ENCODE assay signal across 23 cellular contexts in the genomic region with DNA sequence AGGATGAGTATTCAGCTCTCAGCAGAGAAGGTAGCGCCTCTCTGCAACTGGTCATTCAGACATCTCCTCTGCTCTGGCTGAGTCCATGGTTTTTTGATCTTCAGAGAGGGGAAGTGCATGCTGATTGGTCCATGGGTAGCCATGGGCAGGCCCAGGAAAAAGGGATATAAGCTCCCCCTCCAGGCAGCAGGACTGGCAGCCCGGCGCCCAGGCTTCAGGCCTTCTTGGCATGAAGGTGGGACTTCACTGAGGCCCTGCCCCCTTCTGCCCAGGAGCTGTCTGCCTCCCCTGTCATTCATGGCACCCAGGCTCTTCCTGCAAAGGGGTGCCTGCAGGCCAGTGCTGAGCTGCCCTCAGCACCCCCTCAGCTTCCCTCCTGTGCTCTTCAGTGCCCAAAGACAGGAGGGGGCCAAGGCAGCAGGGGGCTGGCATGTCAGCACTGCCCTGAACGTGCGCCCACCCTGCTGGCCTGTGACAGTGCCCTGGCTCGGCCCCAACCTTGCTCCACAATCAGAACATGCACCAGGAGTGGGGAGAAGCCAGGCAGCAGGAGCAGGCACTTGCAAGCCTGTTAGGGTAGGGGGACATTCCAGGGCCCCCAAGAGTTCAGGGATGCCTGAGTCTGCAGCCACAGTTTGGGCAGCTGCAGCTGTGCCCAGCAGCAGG. TPM values are rescaled to one million over a fixed set of nuclear protein-coding genes. Genes with fewer than 3 reads are reported as not detected.
A peak's percentile ranks its signal among the peaks of the same experiment; 100 is the strongest.
DNase-seq lines count a peak whose midpoint lies in the region; ATAC-seq, FAIRE-seq and TF ChIP-seq lines count a peak whose summit lies in the region.
"Had no signal": no experiment of that assay in that cellular context is flagged by ENCODE, and none has a peak within 500 bp of the region (broad histone marks: within the 10 kb centered on the region; RNA-seq: fewer than 3 reads in every experiment).

No MANE protein-coding gene starts in this region.

- H2AFZ ChIP-seq in HCT116 (ENCODE audit: low read depth, low read length, poor library complexity, severe bottlenecking) = no peak overlapping the region

- H3K27ac ChIP-seq in HCT116 (ENCODE audit: low read depth, low read length) = no peak overlapping the region

- no peak overlapping the region for H3K27ac Mint-ChIP-seq in WTC11
- no peak overlapping the region for H3K27ac Mint-ChIP-seq in stimulated activated effector memory CD8-positive, alpha-beta T cell treated with anti-CD3 and anti-CD28 coated beads, Interleukin-12 subunit alpha, Interleukin-12 subunit beta, amount 100 ng/mL, for 72 hours
- H3K27ac Mint-ChIP-seq in activated CD4-positive, alpha-beta T cell treated with anti-CD3 and anti-CD28 coated beads for 36 hours = no peak overlapping the region
- H3K27ac Mint-ChIP-seq: CD4-positive, alpha-beta memory T cell had no signal

- 0 out of 2 replicates have a peak, but pooled peaks cover 4% of the 10 kb centered on the region for H3K9me3 Mint-ChIP-seq in WTC11
- H3K9me3 Mint-ChIP-seq in stimulated activated effector memory CD8-positive, alpha-beta T cell treated with anti-CD3 and anti-CD28 coated beads, Interleukin-12 subunit alpha, Interleukin-12 subunit beta, amount 100 ng/mL, for 72 hours = no peaks in the 10 kb centered on the region
- H3K9me3 Mint-ChIP-seq in activated CD4-positive, alpha-beta T cell treated with anti-CD3 and anti-CD28 coated beads for 36 hours (ENCODE audit: low read depth) = no peaks in the 10 kb centered on the region

- H3K27me3 Mint-ChIP-seq in WTC11 (ENCODE audit: low read depth) = peaks cover 5% of the 10 kb centered on the region; the same call in 1 of the 2 replicates
- peaks cover 7% of the 10 kb centered on the region for H3K27me3 Mint-ChIP-seq in activated CD4-positive, alpha-beta T cell treated with anti-CD3 and anti-CD28 coated beads for 36 hours

- H4K20me1 ChIP-seq in HCT116 (ENCODE audit: insufficient read depth) = no peaks in the 10 kb centered on the region

- H3K9ac ChIP-seq in HCT116 (ENCODE audit: low read length) = no peak overlapping the region

- RAD21 ChIA-PET in HCT116 (lab: Charles Lee; ENCODE audit: low non-redundant PET in 1 of 2, low total read pairs in 2 of 2, uncharacterized antibody in 2 of 2, unreplicated experiment in 2 of 2) = no interaction called here

- no peaks in the 10 kb centered on the region for H3K36me3 ChIP-seq in HCT116 (ENCODE audit: control insufficient read depth in 1 of 2, insufficient read depth in 2 of 2, low read length in 2 of 2)

- H3K79me2 ChIP-seq in HCT116 (ENCODE audit: insufficient read depth, low read length) = no peaks in the 10 kb centered on the region

- DNase-seq in GM12892 (ENCODE audit: insufficient read length) (no peak), HCT116 (ENCODE audit: low read depth, low spot score) (no peak), WTC11 (ENCODE audit: low spot score) (no peak), OCI-M1 (lab: John Stamatoyannopoulos, UW) (no peak), GM19239 (ENCODE audit: insufficient read length, low spot score) (no peak), 8988T (no peak)
- no peak for DNase-seq in stimulated activated effector memory CD8-positive, alpha-beta T cell treated with anti-CD3 and anti-CD28 coated beads, Interleukin-12 subunit alpha, Interleukin-12 subunit beta, amount 100 ng/mL, for 72 hours (ENCODE audit: low spot score in 2 of 2)
- DNase-seq in activated CD4-positive, alpha-beta T cell treated with anti-CD3 and anti-CD28 coated beads for 36 hours = no peak
- DNase-seq: C1 segment of cervical spinal cord; Calu3; CD4-positive, alpha-beta memory T cell; COR-L47; DMS153; DND-41; GDM1; GOT3; HCEC 1CT had no signal

- FAIRE-seq in GM12892 (lab: Jason Lieb, UNC) (peak; percentile 33), GM19239 (lab: Jason Lieb, UNC) (no peak)
- FAIRE-seq: GM12878, GM18507, H54 had no signal

- H3K9me3 ChIP-seq in HCT116 (ENCODE audit: control insufficient read depth in 1 of 2, insufficient read depth in 1 of 2, low read depth in 1 of 2, low read length in 2 of 2) = no peaks in the 10 kb centered on the region

- H3K4me2 ChIP-seq in HCT116 (ENCODE audit: low read length) = no peak overlapping the region

- POLR2A ChIA-PET in HCT116 (lab: Charles Lee) (no interaction called here), WTC11 (lab: Charles Lee) (no interaction called here)
- POLR2A ChIA-PET in activated CD4-positive, alpha-beta T cell treated with anti-CD3 and anti-CD28 coated beads for 36 hours (lab: Charles Lee) = no interaction called here

- H3K27me3 ChIP-seq in HCT116 (ENCODE audit: insufficient read depth, low read length) = no peaks in the 10 kb centered on the region

- no peak for TF ChIP-seq POLR2A in GM12892 (IDR thresholded peaks at IDR 0.05; ENCODE audit: low read depth, low read length)
- TF ChIP-seq POLR2A in HCT116 (IDR thresholded peaks at IDR 0.05; ENCODE audit: borderline replicate concordance, extremely low read depth, insufficient read depth, insufficient read length) = no peak

- no peak for TF ChIP-seq CTCF in HCT116 (IDR thresholded peaks at IDR 0.05 in 2 of 3, conservative IDR thresholded peaks at IDR 0.05 in 1 of 3; ENCODE audit: borderline replicate concordance in 1 of 3, insufficient read depth in 1 of 3, low read depth in 2 of 3, low read length in 2 of 3)
- no peak for TF ChIP-seq CTCF in WTC11 (IDR thresholded peaks at IDR 0.05)

- no peak for TF ChIP-seq RAD21 in HCT116 (IDR thresholded peaks at IDR 0.05; ENCODE audit: low read depth)

- no peaks in the 10 kb centered on the region for H3K36me3 Mint-ChIP-seq in WTC11
- H3K36me3 Mint-ChIP-seq in stimulated activated effector memory CD8-positive, alpha-beta T cell treated with anti-CD3 and anti-CD28 coated beads, Interleukin-12 subunit alpha, Interleukin-12 subunit beta, amount 100 ng/mL, for 72 hours = no peaks in the 10 kb centered on the region
- no peaks in the 10 kb centered on the region for H3K36me3 Mint-ChIP-seq in activated CD4-positive, alpha-beta T cell treated with anti-CD3 and anti-CD28 coated beads for 36 hours (ENCODE audit: low read depth)
- H3K36me3 Mint-ChIP-seq: CD4-positive, alpha-beta memory T cell had no signal

- no peak overlapping the region for H3K4me3 Mint-ChIP-seq in WTC11
- no peak overlapping the region for H3K4me3 Mint-ChIP-seq in stimulated activated effector memory CD8-positive, alpha-beta T cell treated with anti-CD3 and anti-CD28 coated beads, Interleukin-12 subunit alpha, Interleukin-12 subunit beta, amount 100 ng/mL, for 72 hours
- H3K4me3 Mint-ChIP-seq in activated CD4-positive, alpha-beta T cell treated with anti-CD3 and anti-CD28 coated beads for 36 hours = no peak overlapping the region
- H3K4me3 Mint-ChIP-seq: CD4-positive, alpha-beta memory T cell had no signal

- H3K4me1 Mint-ChIP-seq in WTC11 = no peaks in the 10 kb centered on the region
- H3K4me1 Mint-ChIP-seq in stimulated activated effector memory CD8-positive, alpha-beta T cell treated with anti-CD3 and anti-CD28 coated beads, Interleukin-12 subunit alpha, Interleukin-12 subunit beta, amount 100 ng/mL, for 72 hours = no peaks in the 10 kb centered on the region
- H3K4me1 Mint-ChIP-seq in activated CD4-positive, alpha-beta T cell treated with anti-CD3 and anti-CD28 coated beads for 36 hours = no peaks in the 10 kb centered on the region
- H3K4me1 Mint-ChIP-seq: CD4-positive, alpha-beta memory T cell had no signal

- no peaks in the 10 kb centered on the region for H3K9me2 ChIP-seq in HCT116 (ENCODE audit: insufficient read depth)

- peak; percentile 57; the same call in 1 of the 2 replicates for ATAC-seq in HCT116
- ATAC-seq in WTC11 = peak; percentile 48; the same call in 1 of the 2 replicates
- peak; percentile 16 for ATAC-seq in stimulated activated effector memory CD8-positive, alpha-beta T cell treated with anti-CD3 and anti-CD28 coated beads, Interleukin-12 subunit alpha, Interleukin-12 subunit beta, amount 100 ng/mL, for 72 hours
- ATAC-seq in activated CD4-positive, alpha-beta T cell treated with anti-CD3 and anti-CD28 coated beads for 36 hours = no peak
- ATAC-seq: GM12878 had no signal

- BruUV-seq in HCT116 (replicated peaks; lab: Mats Ljungman, UMichigan) = no TSS peak

- CTCF ChIA-PET in HCT116 (lab: Charles Lee) = no interaction called here
- CTCF ChIA-PET in WTC11 (lab: Charles Lee) = no interaction called here
- CTCF ChIA-PET in activated CD4-positive, alpha-beta T cell treated with anti-CD3 and anti-CD28 coated beads for 36 hours (lab: Charles Lee) = interaction anchor here (0.6 kb wide), 1 partner anchor 46 kb away, joined by 3 read pairs; no protein-coding TSS in a partner anchor

- intact Hi-C loops in HCT116 (cut with micrococcal nuclease) = no loop called here
- intact Hi-C loops in activated CD4-positive, alpha-beta T cell treated with anti-CD3 and anti-CD28 coated beads for 36 hours (cut with DNase I, micrococcal nuclease) = no loop called here

- no peak overlapping the region for H3K4me3 ChIP-seq in HCT116 (replicated peaks in 1 of 2; ENCODE audit: low read depth in 1 of 2, low read length in 2 of 2)
- H3K4me3 ChIP-seq: GM12878 had no signal

- no peaks in the 10 kb centered on the region for H3K4me1 ChIP-seq in HCT116 (ENCODE audit: control insufficient read depth in 1 of 2, insufficient read depth in 2 of 2, low read length in 2 of 2)

TF ChIP-seq in WTC11, 78 proteins besides CTCF, POLR2A, EP300 and RAD21 (continues in another document):
- TF ChIP-seq CBFB (CRISPR knock-in tag; IDR thresholded peaks at IDR 0.05; ENCODE audit: low read depth) = no peak

RNA-seq across cellular contexts. Expression of a gene that starts 13.8 kb away (rescaled TPM):
- 1.1 TPM for polyA plus RNA-seq in GM12892 (2012; ENCODE audit: missing spikeins)
- 0.07 TPM for total RNA-seq in HCT116 (2021; ENCODE audit: unreplicated experiment)
- polyA plus RNA-seq in HCT116 (2012) = not detected in 2 replicates
- total RNA-seq in WTC11 (2021) = 1.7 to 2.8 TPM (median 2.7 TPM) in 3 replicates
- under 1 TPM; 0.27 to 0.40 TPM for total RNA-seq in activated CD4-positive, alpha-beta T cell treated with anti-CD3 and anti-CD28 coated beads for 36 hours
- total RNA-seq: A172, A673 had no signal
- polyA plus RNA-seq: BJ had no signal
